In genomic region chr17:38322156-38322779, GRCh38 we compare ENCODE assay signal across 2 cellular contexts.
TF ChIP-seq lines count a peak whose summit lies in the region.

No MANE protein-coding gene starts in this region.

TF ChIP-seq in HCT116, 20 proteins besides CTCF, POLR2A, EP300 and RAD21:
- TF ChIP-seq, protein P1, sequence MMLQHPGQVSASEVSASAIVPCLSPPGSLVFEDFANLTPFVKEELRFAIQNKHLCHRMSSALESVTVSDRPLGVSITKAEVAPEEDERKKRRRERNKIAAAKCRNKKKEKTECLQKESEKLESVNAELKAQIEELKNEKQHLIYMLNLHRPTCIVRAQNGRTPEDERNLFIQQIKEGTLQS (IDR thresholded peaks at IDR 0.05), result no peak
- TF ChIP-seq ZFX (IDR thresholded peaks at IDR 0.05) (no peak), CEBPB (IDR thresholded peaks at IDR 0.05; ENCODE audit: low read depth) (no peak), EZH2phosphoT487 (IDR thresholded peaks at IDR 0.05; ENCODE audit: borderline replicate concordance) (no peak), EGR1 (IDR thresholded peaks at IDR 0.05; ENCODE audit: low read depth) (no peak), JUND (IDR thresholded peaks at IDR 0.05) (no peak), MAX (IDR thresholded peaks at IDR 0.05) (no peak), EZH2 (IDR thresholded peaks at IDR 0.05) (no peak), CBX3 (IDR thresholded peaks at IDR 0.05; ENCODE audit: low read depth) (no peak), ZNF274 (IDR thresholded peaks at IDR 0.05; ENCODE audit: low read depth, low read length) (no peak), SRF (IDR thresholded peaks at IDR 0.05; ENCODE audit: low read depth) (no peak), YY1 (IDR thresholded peaks at IDR 0.05; ENCODE audit: extremely low read depth, insufficient replicate concordance, low read depth, low read length) (no peak), SP1 (IDR thresholded peaks at IDR 0.05; ENCODE audit: low read depth) (no peak), FOSL1 (IDR thresholded peaks at IDR 0.05; ENCODE audit: low read depth) (no peak), ELF1 (IDR thresholded peaks at IDR 0.05; ENCODE audit: borderline replicate concordance, low read depth) (no peak), SIN3A (IDR thresholded peaks at IDR 0.05; ENCODE audit: low read depth) (no peak), TCF7L2 (IDR thresholded peaks at IDR 0.05; ENCODE audit: borderline replicate concordance, extremely low read depth, insufficient read depth, insufficient read length) (no peak)
- TF ChIP-seq, protein P2, sequence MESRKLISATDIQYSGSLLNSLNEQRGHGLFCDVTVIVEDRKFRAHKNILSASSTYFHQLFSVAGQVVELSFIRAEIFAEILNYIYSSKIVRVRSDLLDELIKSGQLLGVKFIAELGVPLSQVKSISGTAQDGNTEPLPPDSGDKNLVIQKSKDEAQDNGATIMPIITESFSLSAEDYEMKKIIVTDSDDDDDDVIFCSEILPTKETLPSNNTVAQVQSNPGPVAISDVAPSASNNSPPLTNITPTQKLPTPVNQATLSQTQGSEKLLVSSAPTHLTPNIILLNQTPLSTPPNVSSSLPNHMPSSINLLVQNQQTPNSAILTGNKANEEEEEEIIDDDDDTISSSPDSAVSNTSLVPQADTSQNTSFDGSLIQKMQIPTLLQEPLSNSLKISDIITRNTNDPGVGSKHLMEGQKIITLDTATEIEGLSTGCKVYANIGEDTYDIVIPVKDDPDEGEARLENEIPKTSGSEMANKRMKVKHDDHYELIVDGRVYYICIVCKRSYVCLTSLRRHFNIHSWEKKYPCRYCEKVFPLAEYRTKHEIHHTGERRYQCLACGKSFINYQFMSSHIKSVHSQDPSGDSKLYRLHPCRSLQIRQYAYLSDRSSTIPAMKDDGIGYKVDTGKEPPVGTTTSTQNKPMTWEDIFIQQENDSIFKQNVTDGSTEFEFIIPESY (IDR thresholded peaks at IDR 0.05; ENCODE audit: extremely low read depth, insufficient replicate concordance, low read length), result no peak
TF ChIP-seq in HCT116: peak in this region for 0.

TF ChIP-seq in SK-N-SH, 30 proteins besides CTCF, POLR2A, EP300 and RAD21:
- TF ChIP-seq REST (IDR thresholded peaks at IDR 0.05; ENCODE audit: low read depth, low read length), result no peak
- TF ChIP-seq TCF12 (IDR thresholded peaks at IDR 0.05), result no peak
- TF ChIP-seq, protein P3, sequence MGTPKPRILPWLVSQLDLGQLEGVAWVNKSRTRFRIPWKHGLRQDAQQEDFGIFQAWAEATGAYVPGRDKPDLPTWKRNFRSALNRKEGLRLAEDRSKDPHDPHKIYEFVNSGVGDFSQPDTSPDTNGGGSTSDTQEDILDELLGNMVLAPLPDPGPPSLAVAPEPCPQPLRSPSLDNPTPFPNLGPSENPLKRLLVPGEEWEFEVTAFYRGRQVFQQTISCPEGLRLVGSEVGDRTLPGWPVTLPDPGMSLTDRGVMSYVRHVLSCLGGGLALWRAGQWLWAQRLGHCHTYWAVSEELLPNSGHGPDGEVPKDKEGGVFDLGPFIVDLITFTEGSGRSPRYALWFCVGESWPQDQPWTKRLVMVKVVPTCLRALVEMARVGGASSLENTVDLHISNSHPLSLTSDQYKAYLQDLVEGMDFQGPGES (IDR thresholded peaks at IDR 0.05; ENCODE audit: low read depth, low read length), result no peak
- no peak for TF ChIP-seq USF2 (IDR thresholded peaks at IDR 0.05; ENCODE audit: borderline replicate concordance, low read depth, low read length)
- no peak for TF ChIP-seq EZH2phosphoT487 (IDR thresholded peaks at IDR 0.05; ENCODE audit: borderline replicate concordance, low read depth)
- peak; percentile 30; the same call in 1 of the 2 replicates for TF ChIP-seq SMC3 (IDR thresholded peaks at IDR 0.05; ENCODE audit: low read depth, low read length)
- no peak for TF ChIP-seq JUND (IDR thresholded peaks at IDR 0.05)
- no peak for TF ChIP-seq NFIC (IDR thresholded peaks at IDR 0.05; ENCODE audit: borderline replicate concordance)
- TF ChIP-seq ELF1 (IDR thresholded peaks at IDR 0.05), result no peak
